ENCODE assay signal across 30 cellular contexts in the genomic region with DNA sequence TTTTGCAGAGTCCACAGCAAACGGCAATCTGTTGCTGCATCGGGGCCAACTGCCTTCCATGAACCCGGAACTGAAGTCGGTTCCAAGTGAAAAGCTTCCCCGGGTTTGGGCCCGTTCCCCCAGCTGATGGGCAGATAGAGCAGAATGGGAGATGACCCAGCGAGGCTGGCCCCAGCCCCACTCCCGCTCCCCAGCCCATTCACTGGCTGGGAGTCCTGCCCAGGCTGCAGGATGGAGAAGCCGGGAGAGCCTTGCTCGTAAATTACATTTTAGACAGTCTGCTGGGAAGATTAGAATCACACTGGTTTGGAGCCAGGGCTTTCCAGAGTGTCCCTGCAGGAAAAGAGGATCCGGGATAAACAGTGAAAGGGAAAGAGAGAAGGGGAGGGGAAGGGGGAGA. TPM values are rescaled to one million over a fixed set of nuclear protein-coding genes. Genes with fewer than 3 reads are reported as not detected.
DNase-seq lines count a peak whose midpoint lies in the region; ATAC-seq, FAIRE-seq and TF ChIP-seq lines count a peak whose summit lies in the region.
"Had no signal": no experiment of that assay in that cellular context is flagged by ENCODE, and none has a peak within 500 bp of the region (broad histone marks: within the 10 kb centered on the region; RNA-seq: fewer than 3 reads in every experiment).

No MANE protein-coding gene starts in this region.

- H3K27me3 ChIP-seq in H1 (replicated peaks in 1 of 4; ENCODE audit: control insufficient read depth in 3 of 4, extremely low read depth in 1 of 4, insufficient read depth in 3 of 4, low read length in 3 of 4) (peaks cover 0 to 6% (median 2%) of the 10 kb centered on the region in 4 experiments; a peak in 4 of 7 replicates), prostate gland (replicated peaks; ENCODE audit: insufficient read depth) (no peaks in the 10 kb centered on the region), ovary (no peaks in the 10 kb centered on the region)
- H3K27me3 ChIP-seq: body of pancreas, thyroid gland had no signal

- no peaks in the 10 kb centered on the region for H3K9me3 ChIP-seq in H1 (ENCODE audit: insufficient read depth in 2 of 2, low read depth in 1 of 2, low read length in 1 of 2)
- H3K9me3 ChIP-seq in prostate gland, result no peaks in the 10 kb centered on the region
- no peaks in the 10 kb centered on the region for H3K9me3 ChIP-seq in ovary
- H3K9me3 ChIP-seq: body of pancreas, psoas muscle, stomach, thyroid gland had no signal

- no peak overlapping the region for H3K14ac ChIP-seq in H1 (ENCODE audit: insufficient read length)

- no peak overlapping the region for H3K4ac ChIP-seq in H1 (replicated peaks; ENCODE audit: insufficient read length, low read depth, low read length)

- H2AK5ac ChIP-seq in H1 (ENCODE audit: low read depth, low read length), result no peak overlapping the region

- CTCF ChIA-PET in H1 (lab: Charles Lee; ENCODE audit: partially characterized antibody), result interaction anchor here (0.6 to 7.0 kb wide), 23 partner anchors 9 to 285 kb away, joined by 3 to 132 read pairs (median 11); no protein-coding TSS in a partner anchor

- H3K18ac ChIP-seq in H1 (ENCODE audit: extremely low read depth, low read length), result no peak overlapping the region; the same call in 1 of the 2 replicates

- no peak for ATAC-seq in HG03139 (IDR thresholded peaks at IDR 0.05; ENCODE audit: unreplicated experiment)
- no peak for ATAC-seq in HG03095 (IDR thresholded peaks at IDR 0.05; ENCODE audit: unreplicated experiment)
- ATAC-seq: activated CD8-positive, alpha-beta memory T cell treated with anti-CD3 and anti-CD28 coated beads, Interleukin-2, amount 10 ng/mL, durations not matched to agents 7 days and 5 days; body of pancreas; psoas muscle had no signal

- TF ChIP-seq CTCF in H1 (IDR thresholded peaks at IDR 0.05; ENCODE audit: control extremely low read depth in 1 of 3, insufficient read depth in 1 of 3, low read depth in 1 of 3, low read length in 3 of 3) (no peak), prostate gland (IDR thresholded peaks at IDR 0.05) (no peak), ovary (IDR thresholded peaks at IDR 0.05) (no peak)

- H2BK20ac ChIP-seq in H1 (ENCODE audit: low read length), result no peak overlapping the region

- no peak overlapping the region for H3K23ac ChIP-seq in H1 (ENCODE audit: insufficient read length)

- no peak overlapping the region for H2AFZ ChIP-seq in H1 (ENCODE audit: low read length)

- intact Hi-C loops in prostate gland (cut with DNase I), result loop anchor here (2.0 kb wide), 1 partner anchor 276 kb away; no protein-coding TSS in a partner anchor
- intact Hi-C loops in ovary (cut with DNase I), result no loop called here

- no peak overlapping the region for H3K4me2 ChIP-seq in H1 (ENCODE audit: insufficient read depth in 1 of 2, low read depth in 2 of 2, low read length in 2 of 2)
- H3K4me2 ChIP-seq: smooth muscle cell had no signal

- H3K23me2 ChIP-seq in H1 (ENCODE audit: low read depth, low read length), result no peaks in the 10 kb centered on the region; the same call in 1 of the 2 replicates

- TF ChIP-seq EP300 in H1 (IDR thresholded peaks at IDR 0.05; ENCODE audit: borderline replicate concordance in 1 of 2, low read depth in 2 of 2, low read length in 2 of 2) (no peak), ovary (IDR thresholded peaks at IDR 0.05) (no peak)

- no peaks in the 10 kb centered on the region for H3K36me3 ChIP-seq in H1 (ENCODE audit: control insufficient read depth in 2 of 4, insufficient read depth in 4 of 4, low read length in 3 of 4)
- H3K36me3 ChIP-seq in prostate gland, result no peaks in the 10 kb centered on the region
- H3K36me3 ChIP-seq in ovary, result no peaks in the 10 kb centered on the region
- H3K36me3 ChIP-seq: stomach, thyroid gland had no signal

- H3K56ac ChIP-seq in H1 (replicated peaks; ENCODE audit: insufficient read length, low read depth, low read length), result no peak overlapping the region

- no peaks in the 10 kb centered on the region for H4K20me1 ChIP-seq in H1 (replicated peaks in 1 of 2; ENCODE audit: control insufficient read depth in 1 of 2, insufficient read depth in 2 of 2, low read length in 2 of 2)

- no peaks in the 10 kb centered on the region for H3K79me1 ChIP-seq in H1 (ENCODE audit: low read depth, low read length)

- no peaks in the 10 kb centered on the region for H3K79me2 ChIP-seq in H1 (ENCODE audit: control insufficient read depth in 1 of 2, insufficient read depth in 2 of 2, low read length in 2 of 2)

- no peak overlapping the region for H4K91ac ChIP-seq in H1 (replicated peaks; ENCODE audit: insufficient read length, low read length)

- no peak overlapping the region for H4K8ac ChIP-seq in H1 (ENCODE audit: extremely low read depth, insufficient read depth, low read length)

- TF ChIP-seq POLR2A in H1 (IDR thresholded peaks at IDR 0.05; ENCODE audit: control extremely low read depth in 1 of 2, low read depth in 2 of 2, low read length in 2 of 2) (no peak), prostate gland (IDR thresholded peaks at IDR 0.05) (no peak), ovary (IDR thresholded peaks at IDR 0.05) (no peak)

- 64% methylated on average over 7 of the region's 11 CpGs; no CpG with 5 or more reads in 1 of the 2 experiments for WGBS in H1 (ENCODE audit: extremely low coverage in 1 of 2, insufficient coverage in 1 of 2, insufficient read length in 1 of 2, insufficient replicate concordance in 2 of 2, low coverage in 1 of 2, low lambda C conversion rate in 2 of 2, missing lambda C conversion rate in 1 of 2), 2 experiments
- 0% methylated on average over 11 of the region's 11 CpGs for WGBS in prostate gland
- WGBS in ovary, 3 donors, result 5 to 7% (median 6%) methylated on average over 11 of the region's 11 CpGs

- FAIRE-seq in H1 (lab: Jason Lieb, UNC), result no peak

- H3K9ac ChIP-seq in H1 (replicated peaks in 1 of 4; ENCODE audit: extremely low read depth in 1 of 4, low read depth in 3 of 4, low read length in 3 of 4), result no peak overlapping the region

- H3K4me3 ChIP-seq in H1 (ENCODE audit: extremely low read depth in 1 of 4, insufficient read depth in 2 of 4, low read depth in 3 of 4, low read length in 4 of 4), result no peak overlapping the region
- no peak overlapping the region for H3K4me3 ChIP-seq in prostate gland
- H3K4me3 ChIP-seq in ovary, result no peak overlapping the region
- H3K4me3 ChIP-seq: body of pancreas, psoas muscle, smooth muscle cell, stomach, thyroid gland had no signal

- H2BK12ac ChIP-seq in H1 (ENCODE audit: low read depth, low read length), result no peak overlapping the region

- no peak overlapping the region for H2BK120ac ChIP-seq in H1 (replicated peaks; ENCODE audit: low read depth, low read length)

- no peak for TF ChIP-seq RAD21 in H1 (IDR thresholded peaks at IDR 0.05 in 1 of 2, conservative IDR thresholded peaks at IDR 0.05 in 1 of 2; ENCODE audit: low read depth in 2 of 2, low read length in 2 of 2)

- H3K27ac ChIP-seq in H1 (ENCODE audit: low read depth, low read length), result no peak overlapping the region
- H3K27ac ChIP-seq in prostate gland, result no peak overlapping the region
- H3K27ac ChIP-seq in ovary, result no peak overlapping the region
- H3K27ac ChIP-seq: 22Rv1, body of pancreas, epithelial cell of prostate, psoas muscle, stomach, thyroid gland had no signal

- no peak overlapping the region for H2BK5ac ChIP-seq in H1 (ENCODE audit: low read depth, low read length)

- H3K4me1 ChIP-seq in H1 (replicated peaks in 1 of 4; ENCODE audit: control insufficient read depth in 3 of 4, insufficient read depth in 4 of 4, low read length in 3 of 4), result peaks cover 0 to 9% (median 4%) of the 10 kb centered on the region in 4 experiments; a peak in 5 of 7 replicates
- peaks cover 3% of the 10 kb centered on the region for H3K4me1 ChIP-seq in prostate gland (replicated peaks)
- no peaks in the 10 kb centered on the region for H3K4me1 ChIP-seq in ovary (ENCODE audit: insufficient read depth)
- H3K4me1 ChIP-seq: body of pancreas, psoas muscle, thyroid gland had no signal

- peak; percentile 28 for DNase-seq in DMS 273 (lab: John Stamatoyannopoulos, UW; ENCODE audit: unreplicated experiment)
- DNase-seq in DMS 273 treated with DMSO at 0.1 percent for 48 hours (lab: John Stamatoyannopoulos, UW), result no peak
- peak; percentile 79 for DNase-seq in SK-N-DZ (ENCODE audit: low spot score)
- no peak for DNase-seq in H1 (ENCODE audit: low read depth in 1 of 2, low spot score in 2 of 2)
- peak; percentile 40 for DNase-seq in prostate gland (ENCODE audit: low spot score)
- no peak for DNase-seq in ovary
- DNase-seq: activated B cell treated with CpG ODN at 0.5 μM for 24 hours; activated CD4-positive, alpha-beta T cell treated with anti-CD3 and anti-CD28 coated beads, Interleukin-2, amount 50 U/mL, for 1 hour; activated CD8-positive, alpha-beta memory T cell treated with anti-CD3 and anti-CD28 coated beads, Interleukin-2, amount 10 ng/mL, durations not matched to agents 7 days and 5 days; activated naive CD4-positive, alpha-beta T cell treated with Interleukin-2 at 50 U/mL for 16 hours; activated T-cell treated with anti-CD3 and anti-CD28 coated beads, Interleukin-2, amount 50 U/mL, for 48 hours; body of pancreas; effector CD8-positive, alpha-beta T cell; KBM-7; kidney glomerular epithelial cell; NCI-H1417 treated with DMSO at 0.1 percent for 48 hours; NCI-H2081 treated with DMSO at 0.1 percent for 48 hours; psoas muscle; stimulated activated CD4-positive, alpha-beta T cell treated with anti-CD3 and anti-CD28 coated beads, Interleukin-1b, Interleukin-23, amount 100 ng/mL, for 48 hours; stimulated activated CD8-positive, alpha-beta memory T cell treated with anti-CD3 and anti-CD28 coated beads, Interleukin-4, amount 100 ng/mL, for 48 hours; stomach; SW 1271; thyroid gland had no signal

- H4K5ac ChIP-seq in H1 (ENCODE audit: insufficient read length, low read depth, low read length), result no peak overlapping the region

- POLR2A ChIA-PET in H1 (lab: Charles Lee; ENCODE audit: partially characterized antibody), result interaction anchor here (1.0 to 1.2 kb wide), 2 partner anchors 40 to 196 kb away, joined by 3 read pairs; no protein-coding TSS in a partner anchor

- 0 out of 2 replicates have a peak overlapping the region, but pooled peaks have one; percentile 81 for H2BK15ac ChIP-seq in H1 (ENCODE audit: low read length)

TF ChIP-seq in H1, 55 proteins besides CTCF, POLR2A, EP300 and RAD21 (continues in another document):
- no peak for TF ChIP-seq SP4 (IDR thresholded peaks at IDR 0.05; ENCODE audit: low read length)

RNA-seq across cellular contexts. Expression of a gene that starts 31.6 kb away (rescaled TPM):
- 9.5 and 10.3 TPM in 2 replicates for polyA plus RNA-seq in SK-N-DZ (2014; cell fraction: cytosol; rRNA removed)
- 4.1 and 4.8 TPM in 2 replicates for polyA plus RNA-seq in SK-N-DZ (2014; cell fraction: nucleus; rRNA removed)
- total RNA-seq in H1 (2021; fragmentation: NEBNext Ultra II Directional; extraction: Animal tissue kit (Norgen Biotek cat#: 25700)), result not detected in 2 replicates
- polyA plus RNA-seq in H1 (2011; rRNA removed), result 0.02 TPM in 1 of 2 replicates, not detected in the other
- polyA plus RNA-seq in H1 (2011; cell fraction: cytosol; rRNA removed), result 0.03 TPM
- polyA plus RNA-seq in H1 (2011; cell fraction: nucleus; rRNA removed), result 0.03 TPM
- polyA plus RNA-seq in H1 (2012, experiment 1 of 2), result 0.03 to 0.08 TPM in 2 of 4 replicates, not detected in the others
- 0.07 TPM for polyA plus RNA-seq in H1 (2012, experiment 2 of 2)
- polyA plus RNA-seq in H1 (2013, experiment 1 of 2), result 0.02 TPM
- polyA plus RNA-seq in H1 (2013, experiment 2 of 2), result 0.02 TPM
- 0.13 TPM in 1 of 2 replicates, not detected in the other for polyA minus RNA-seq in H1 (2011; rRNA and poly(A)+ RNA removed)
- not detected for polyA minus RNA-seq in H1 (2011; cell fraction: cytosol; rRNA and poly(A)+ RNA removed)
- polyA minus RNA-seq in H1 (2011; cell fraction: nucleus; rRNA and poly(A)+ RNA removed), result 0.40 TPM
- under 1 TPM in 1 of 2 donors, not detected in 1; 0.32 TPM for total RNA-seq in prostate gland
- not detected for total RNA-seq in ovary
- polyA plus RNA-seq in ovary, result not detected
- total RNA-seq: activated B cell treated with CpG ODN at 0.5 μM for 24 hours; activated CD8-positive, alpha-beta memory T cell treated with anti-CD3 and anti-CD28 coated beads, Interleukin-2, amount 10 ng/mL, durations not matched to agents 7 days and 5 days; body of pancreas; HT1080; smooth muscle cell; stomach had no signal
- polyA plus RNA-seq: adipose tissue, smooth muscle cell, stomach had no signal

Comparison
In these comparisons a context has a peak if more than half of its experiments do, and no peak if none do; other contexts are left out.
1. DNase-seq: peak in DMS 273 (single experiment), SK-N-DZ (single experiment) and prostate gland (single experiment); none in DMS 273 treated with DMSO at 0.1 percent for 48 hours (single experiment), H1 (0 of 2) and ovary (0 of 5).